In genomic region chr19:48321622-48322591, GRCh38 we compare ENCODE assay signal across 9 cellular contexts. TPM values are rescaled to one million over a fixed set of nuclear protein-coding genes. Genes with fewer than 3 reads are reported as not detected.
DNase-seq lines count a peak whose midpoint lies in the region; ATAC-seq, FAIRE-seq and TF ChIP-seq lines count a peak whose summit lies in the region.
"Had no signal": no experiment of that assay in that cellular context is flagged by ENCODE, and none has a peak within 500 bp of the region (broad histone marks: within the 10 kb centered on the region; RNA-seq: fewer than 3 reads in every experiment).

No MANE protein-coding gene starts in this region.

- no peak overlapping the region for H3K9ac ChIP-seq in HepG2 (ENCODE audit: insufficient read depth, low read depth, low read length)

- ATAC-seq in GM19395 (IDR thresholded peaks at IDR 0.05; ENCODE audit: unreplicated experiment) = peak; percentile 58
- ATAC-seq in HG03521 (IDR thresholded peaks at IDR 0.05; ENCODE audit: unreplicated experiment) = peak; percentile 73
- peak; percentile 18; the same call in 2 of the 3 replicates for ATAC-seq in HepG2

- peaks cover 0 to 3% (median 2%) of the 10 kb centered on the region in 3 donors for H3K27me3 Mint-ChIP-seq in CD14-positive monocyte (ENCODE audit: low read depth in 3 of 3)
- no peaks in the 10 kb centered on the region for H3K27me3 Mint-ChIP-seq in activated CD4-positive, alpha-beta T cell treated with anti-CD3 and anti-CD28 coated beads, Interleukin-2, amount 10 ng/mL, durations not matched to agents 7 days and 5 days

- H3K79me2 ChIP-seq in HepG2 (ENCODE audit: insufficient read depth, low read length) = no peaks in the 10 kb centered on the region

- peaks cover 53% of the 10 kb centered on the region for H3K4me1 Mint-ChIP-seq in CD14-positive monocyte
- peaks cover 61% of the 10 kb centered on the region for H3K4me1 Mint-ChIP-seq in activated CD4-positive, alpha-beta T cell treated with anti-CD3 and anti-CD28 coated beads, Interleukin-2, amount 10 ng/mL, durations not matched to agents 7 days and 5 days

- TF ChIP-seq EP300 in HepG2 (IDR thresholded peaks at IDR 0.05; ENCODE audit: low read depth in 2 of 2, low read length in 2 of 2) (no peak), HepG2 (CRISPR knock-in tag; IDR thresholded peaks at IDR 0.05; ENCODE audit: borderline replicate concordance) (no peak)

- H3K27ac ChIP-seq in HepG2 (ENCODE audit: extremely low read length, insufficient read depth, low read length) = no peak overlapping the region

- CTCF ChIA-PET in activated CD4-positive, alpha-beta T cell treated with anti-CD3 and anti-CD28 coated beads, Interleukin-2, amount 10 ng/mL, durations not matched to agents 7 days and 5 days (lab: Charles Lee) = interaction anchor here (0.5 to 5.8 kb wide), 8 partner anchors 12 to 348 kb away, joined by 3 to 83 read pairs (median 4); partner anchors contain the start of genes KDELR1, SYNGR4 and TMEM143
- CTCF ChIA-PET in HepG2 (lab: Yijun Ruan, JAX; ENCODE audit: low intra/inter-chr PET ratio, low total read pairs) = no interaction called here

- H3K36me3 ChIP-seq in HepG2 (replicated peaks in 1 of 2; ENCODE audit: control insufficient read depth in 1 of 2, insufficient read depth in 2 of 2, low read length in 2 of 2) = no peaks in the 10 kb centered on the region

- H3K36me3 Mint-ChIP-seq in CD14-positive monocyte = peaks cover 6 to 12% of the 10 kb centered on the region in 2 donors
- H3K36me3 Mint-ChIP-seq in activated CD4-positive, alpha-beta T cell treated with anti-CD3 and anti-CD28 coated beads, Interleukin-2, amount 10 ng/mL, durations not matched to agents 7 days and 5 days (ENCODE audit: low read depth) = peaks cover 31% of the 10 kb centered on the region

- H2AFZ ChIP-seq in HepG2 (ENCODE audit: low read length) = no peak overlapping the region

- TF ChIP-seq POLR2A in HepG2 (IDR thresholded peaks at IDR 0.05; ENCODE audit: insufficient read depth in 1 of 2, low read depth in 2 of 2, low read length in 2 of 2) = no peak

- no peaks in the 10 kb centered on the region for H3K27me3 ChIP-seq in HepG2 (ENCODE audit: control insufficient read depth in 1 of 2, insufficient read depth in 2 of 2, low read length in 2 of 2)

- peak overlapping the region; percentile 99 to 100 (median 99) for H3K27ac Mint-ChIP-seq in CD14-positive monocyte
- H3K27ac Mint-ChIP-seq in activated CD4-positive, alpha-beta T cell treated with anti-CD3 and anti-CD28 coated beads, Interleukin-2, amount 10 ng/mL, durations not matched to agents 7 days and 5 days = peak overlapping the region; percentile 98

- H3K4me1 ChIP-seq in HepG2 (ENCODE audit: insufficient read depth, low read length) = peaks cover 63% of the 10 kb centered on the region

- DNase-seq in CD14-positive monocyte (ENCODE audit: low spot score) (peak; percentile 99), NCI-H526 treated with DMSO at 0.1 percent for 48 hours (lab: John Stamatoyannopoulos, UW) (peak; percentile 90), dedifferentiated amniotic fluid mesenchymal stem cell (ENCODE audit: extremely low spot score) (peak; percentile 98), HepG2 (ENCODE audit: low spot score) (peak; percentile 21)
- peak; percentile 99 for DNase-seq in activated CD4-positive, alpha-beta T cell treated with anti-CD3 and anti-CD28 coated beads, Interleukin-2, amount 10 ng/mL, durations not matched to agents 7 days and 5 days
- DNase-seq in stimulated activated CD4-positive, alpha-beta T cell treated with anti-CD3 and anti-CD28 coated beads, Interleukin-2, amount 100 ng/mL, for 4 hours (ENCODE audit: low read depth) = peak; percentile 98

- TF ChIP-seq CTCF in CD14-positive monocyte (IDR thresholded peaks at IDR 0.05) = no peak
- 0 out of 2 replicates have a peak, but pooled peaks have one; percentile 4 for TF ChIP-seq CTCF in HepG2 (CRISPR knock-in tag; IDR thresholded peaks at IDR 0.05)

- no peak for FAIRE-seq in HepG2 (lab: Jason Lieb, UNC)
- FAIRE-seq: islet of Langerhans had no signal

- in situ Hi-C loops in HepG2 (cut with HindIII; ENCODE audit: extremely low pct_ligation_motif_present, low pct_unique_long_range_greater_than_20kb) = no loop called here

- intact Hi-C loops in CD14-positive monocyte (cut with micrococcal nuclease) = loop anchor here (1.0 to 10.0 kb wide), 6 partner anchors 7 to 673 kb away; partner anchors contain the start of genes CARD8 (in 1 of the 2), DBP (in 1 of the 2), GYS1 (in 1 of the 2) and PPP1R15A (in 1 of the 2)
- intact Hi-C loops in HepG2 (cut with micrococcal nuclease; ENCODE audit: unreplicated experiment) = loop anchor here (2.0 to 5.0 kb wide), 2 partner anchors 27 to 70 kb away; partner anchors contain the start of genes GRIN2D and KDELR1

- peak overlapping the region; percentile 89 to 93 for H3K4me3 Mint-ChIP-seq in CD14-positive monocyte
- H3K4me3 Mint-ChIP-seq in activated CD4-positive, alpha-beta T cell treated with anti-CD3 and anti-CD28 coated beads, Interleukin-2, amount 10 ng/mL, durations not matched to agents 7 days and 5 days = peak overlapping the region; percentile 87

- WGBS in HepG2 (ENCODE audit: low lambda C conversion rate) = 73% methylated on average over 40 of the region's 63 CpGs

- no peaks in the 10 kb centered on the region for H4K20me1 ChIP-seq in HepG2 (ENCODE audit: insufficient read depth, low read length)

- H3K9me3 ChIP-seq in HepG2 (ENCODE audit: low read length) = no peaks in the 10 kb centered on the region

- 0 out of 2 replicates have a peak overlapping the region, but pooled peaks have one; percentile 20 for H3K4me2 ChIP-seq in HepG2 (ENCODE audit: low read depth, low read length)

- H3K9me3 Mint-ChIP-seq in CD14-positive monocyte = peaks cover 0 to 8% (median 0%) of the 10 kb centered on the region in 7 donors
- no peaks in the 10 kb centered on the region for H3K9me3 Mint-ChIP-seq in activated CD4-positive, alpha-beta T cell treated with anti-CD3 and anti-CD28 coated beads, Interleukin-2, amount 10 ng/mL, durations not matched to agents 7 days and 5 days

- BruUV-seq in HepG2 (replicated peaks; lab: Mats Ljungman, UMichigan) = no TSS peak

- POLR2A ChIA-PET in activated CD4-positive, alpha-beta T cell treated with anti-CD3 and anti-CD28 coated beads, Interleukin-2, amount 10 ng/mL, durations not matched to agents 7 days and 5 days (lab: Charles Lee) = interaction anchor here (0.6 to 1.8 kb wide), 3 partner anchors 11 to 72 kb away, joined by 4 to 21 read pairs (median 5); partner anchors contain the start of genes SYNGR4 and TMEM143
- POLR2A ChIA-PET in HepG2 (lab: Yijun Ruan, JAX) = interaction anchor here (1.1 kb wide), 1 partner anchor 42 kb away, joined by 3 read pairs; the partner anchor contains the start of genes SYNGR4 and TMEM143

- no peak overlapping the region for H3K4me3 ChIP-seq in HepG2 (replicated peaks in 1 of 3; ENCODE audit: insufficient read depth in 1 of 3, low read depth in 2 of 3, low read length in 3 of 3)

- TF ChIP-seq RAD21 in HepG2 (CRISPR knock-in tag; IDR thresholded peaks at IDR 0.05) = no peak

RNA-seq across cellular contexts. Expression of gene EMP3, which starts 3.4 kb away (rescaled TPM):
- polyA plus RNA-seq in CD14-positive monocyte (1,000 to 10,000 TPM in 1 of 2 donors, 100 to 1,000 TPM in 1; 996 to 1,036 TPM), HepG2 (2011; rRNA removed) (7.8 and 9.4 TPM in 2 replicates)
- 100 to 1,000 TPM; 444 to 544 TPM for total RNA-seq in activated CD4-positive, alpha-beta T cell treated with anti-CD3 and anti-CD28 coated beads, Interleukin-2, amount 10 ng/mL, durations not matched to agents 7 days and 5 days
- total RNA-seq in HepG2 (2016; rRNA removed; fragmentation: Illumina TruSeq; extraction: Trizol) = 1.6 and 2.2 TPM in 2 replicates
- total RNA-seq in HepG2 (2016; cell fraction: cytosol; rRNA removed; fragmentation: Illumina TruSeq; extraction: Trizol; ENCODE audit: low read depth) = 2.2 and 3.4 TPM in 2 replicates
- 2.7 and 3.2 TPM in 2 replicates for total RNA-seq in HepG2 (2016; cell fraction: insoluble cytoplasmic fraction; rRNA removed; fragmentation: Illumina TruSeq; extraction: Trizol)
- 0.96 and 1.1 TPM in 2 replicates for total RNA-seq in HepG2 (2016; cell fraction: membrane; rRNA removed; fragmentation: Illumina TruSeq; extraction: Trizol)
- total RNA-seq in HepG2 (2016; cell fraction: nucleus; rRNA removed; fragmentation: Illumina TruSeq; extraction: Trizol) = 3.0 and 4.7 TPM in 2 replicates
- polyA plus RNA-seq in HepG2 (2011; cell fraction: cytosol; rRNA removed) = 10.0 and 10.8 TPM in 2 replicates
- polyA plus RNA-seq in HepG2 (2011; cell fraction: nucleus; rRNA removed) = 3.4 and 3.5 TPM in 2 replicates
- 4.8 and 7.1 TPM in 2 replicates for polyA plus RNA-seq in HepG2 (2012)
- 4.6 and 4.7 TPM in 2 replicates for polyA plus RNA-seq in HepG2 (2016; cell fraction: cytosol; fragmentation: Illumina TruSeq; extraction: Trizol; ENCODE audit: low read depth)
- 1.7 and 2.4 TPM in 2 replicates for polyA plus RNA-seq in HepG2 (2016; cell fraction: insoluble cytoplasmic fraction; fragmentation: Illumina TruSeq; extraction: Trizol; ENCODE audit: low read depth)
- 3.2 and 3.6 TPM in 2 replicates for polyA plus RNA-seq in HepG2 (2016; cell fraction: membrane; fragmentation: Illumina TruSeq; extraction: Trizol; ENCODE audit: low read depth)
- polyA plus RNA-seq in HepG2 (2016; cell fraction: nucleus; fragmentation: Illumina TruSeq; extraction: Trizol; ENCODE audit: insufficient read depth, low read depth) = 7.0 TPM in 2 replicates
- 11.4 and 319 TPM in 2 replicates for polyA minus RNA-seq in HepG2 (2011; rRNA and poly(A)+ RNA removed; ENCODE audit: low replicate concordance)
- polyA minus RNA-seq in HepG2 (2011; cell fraction: cytosol; rRNA and poly(A)+ RNA removed) = 2.8 and 3.1 TPM in 2 replicates
- 2.0 and 4.0 TPM in 2 replicates for polyA minus RNA-seq in HepG2 (2011; cell fraction: nucleus; rRNA and poly(A)+ RNA removed)

RNA-seq across cellular contexts. Expression of gene TMEM143, which starts 41.8 kb away (rescaled TPM):
- polyA plus RNA-seq in CD14-positive monocyte (1 to 10 TPM; 1.7 to 2.1 TPM), HepG2 (2011; rRNA removed) (10.8 and 11.3 TPM in 2 replicates)
- 10 to 100 TPM; 19.0 to 21.7 TPM for total RNA-seq in activated CD4-positive, alpha-beta T cell treated with anti-CD3 and anti-CD28 coated beads, Interleukin-2, amount 10 ng/mL, durations not matched to agents 7 days and 5 days
- total RNA-seq in HepG2 (2016; rRNA removed; fragmentation: Illumina TruSeq; extraction: Trizol) = 4.7 and 7.7 TPM in 2 replicates
- total RNA-seq in HepG2 (2016; cell fraction: cytosol; rRNA removed; fragmentation: Illumina TruSeq; extraction: Trizol; ENCODE audit: low read depth) = 6.3 and 6.6 TPM in 2 replicates
- 5.2 and 7.2 TPM in 2 replicates for total RNA-seq in HepG2 (2016; cell fraction: insoluble cytoplasmic fraction; rRNA removed; fragmentation: Illumina TruSeq; extraction: Trizol)
- 8.4 and 8.9 TPM in 2 replicates for total RNA-seq in HepG2 (2016; cell fraction: membrane; rRNA removed; fragmentation: Illumina TruSeq; extraction: Trizol)
- total RNA-seq in HepG2 (2016; cell fraction: nucleus; rRNA removed; fragmentation: Illumina TruSeq; extraction: Trizol) = 12.3 and 12.5 TPM in 2 replicates
- 4.8 and 6.8 TPM in 2 replicates for polyA plus RNA-seq in HepG2 (2011; cell fraction: cytosol; rRNA removed)
- polyA plus RNA-seq in HepG2 (2011; cell fraction: nucleus; rRNA removed) = 44.7 and 61.9 TPM in 2 replicates
- 6.3 and 8.2 TPM in 2 replicates for polyA plus RNA-seq in HepG2 (2012)
- 5.4 and 9.0 TPM in 2 replicates for polyA plus RNA-seq in HepG2 (2016; cell fraction: cytosol; fragmentation: Illumina TruSeq; extraction: Trizol; ENCODE audit: low read depth)
- 7.0 and 9.4 TPM in 2 replicates for polyA plus RNA-seq in HepG2 (2016; cell fraction: insoluble cytoplasmic fraction; fragmentation: Illumina TruSeq; extraction: Trizol; ENCODE audit: low read depth)
- polyA plus RNA-seq in HepG2 (2016; cell fraction: membrane; fragmentation: Illumina TruSeq; extraction: Trizol; ENCODE audit: low read depth) = 8.9 and 11.6 TPM in 2 replicates
- polyA plus RNA-seq in HepG2 (2016; cell fraction: nucleus; fragmentation: Illumina TruSeq; extraction: Trizol; ENCODE audit: insufficient read depth, low read depth) = 30.1 and 34.3 TPM in 2 replicates
- 13.7 and 18.8 TPM in 2 replicates for polyA minus RNA-seq in HepG2 (2011; rRNA and poly(A)+ RNA removed; ENCODE audit: low replicate concordance)
- 10.2 and 11.4 TPM in 2 replicates for polyA minus RNA-seq in HepG2 (2011; cell fraction: cytosol; rRNA and poly(A)+ RNA removed)
- polyA minus RNA-seq in HepG2 (2011; cell fraction: nucleus; rRNA and poly(A)+ RNA removed) = 10.4 and 12.7 TPM in 2 replicates

RNA-seq across cellular contexts. Expression of gene SYNGR4, which starts 42.3 kb away (rescaled TPM):
- polyA plus RNA-seq in CD14-positive monocyte (not detected), HepG2 (2011; rRNA removed) (not detected in 2 replicates)
- not detected for total RNA-seq in activated CD4-positive, alpha-beta T cell treated with anti-CD3 and anti-CD28 coated beads, Interleukin-2, amount 10 ng/mL, durations not matched to agents 7 days and 5 days
- total RNA-seq in HepG2 (2016; rRNA removed; fragmentation: Illumina TruSeq; extraction: Trizol) = not detected in 2 replicates
- total RNA-seq in HepG2 (2016; cell fraction: cytosol; rRNA removed; fragmentation: Illumina TruSeq; extraction: Trizol; ENCODE audit: low read depth) = not detected in 2 replicates
- total RNA-seq in HepG2 (2016; cell fraction: insoluble cytoplasmic fraction; rRNA removed; fragmentation: Illumina TruSeq; extraction: Trizol) = not detected in 2 replicates
- not detected in 2 replicates for total RNA-seq in HepG2 (2016; cell fraction: membrane; rRNA removed; fragmentation: Illumina TruSeq; extraction: Trizol)
- not detected in 2 replicates for total RNA-seq in HepG2 (2016; cell fraction: nucleus; rRNA removed; fragmentation: Illumina TruSeq; extraction: Trizol)
- polyA plus RNA-seq in HepG2 (2011; cell fraction: cytosol; rRNA removed) = not detected in 2 replicates
- not detected in 2 replicates for polyA plus RNA-seq in HepG2 (2011; cell fraction: nucleus; rRNA removed)
- polyA plus RNA-seq in HepG2 (2012) = not detected in 2 replicates
- not detected in 2 replicates for polyA plus RNA-seq in HepG2 (2016; cell fraction: cytosol; fragmentation: Illumina TruSeq; extraction: Trizol; ENCODE audit: low read depth)
- not detected in 2 replicates for polyA plus RNA-seq in HepG2 (2016; cell fraction: insoluble cytoplasmic fraction; fragmentation: Illumina TruSeq; extraction: Trizol; ENCODE audit: low read depth)
- not detected in 2 replicates for polyA plus RNA-seq in HepG2 (2016; cell fraction: membrane; fragmentation: Illumina TruSeq; extraction: Trizol; ENCODE audit: low read depth)
- not detected in 2 replicates for polyA plus RNA-seq in HepG2 (2016; cell fraction: nucleus; fragmentation: Illumina TruSeq; extraction: Trizol; ENCODE audit: insufficient read depth, low read depth)
- polyA minus RNA-seq in HepG2 (2011; rRNA and poly(A)+ RNA removed; ENCODE audit: low replicate concordance) = 1.4 TPM in 1 of 2 replicates, not detected in the other
- not detected in 2 replicates for polyA minus RNA-seq in HepG2 (2011; cell fraction: cytosol; rRNA and poly(A)+ RNA removed)
- not detected in 2 replicates for polyA minus RNA-seq in HepG2 (2011; cell fraction: nucleus; rRNA and poly(A)+ RNA removed)

RNA-seq across cellular contexts. Expression of gene ZNF114, which starts 52.0 kb away (rescaled TPM):
- polyA plus RNA-seq in CD14-positive monocyte = not detected
- total RNA-seq in activated CD4-positive, alpha-beta T cell treated with anti-CD3 and anti-CD28 coated beads, Interleukin-2, amount 10 ng/mL, durations not matched to agents 7 days and 5 days = not detected
- 13.3 and 18.0 TPM in 2 replicates for total RNA-seq in HepG2 (2016; rRNA removed; fragmentation: Illumina TruSeq; extraction: Trizol)
- total RNA-seq in HepG2 (2016; cell fraction: cytosol; rRNA removed; fragmentation: Illumina TruSeq; extraction: Trizol; ENCODE audit: low read depth) = 4.1 and 5.6 TPM in 2 replicates
- total RNA-seq in HepG2 (2016; cell fraction: insoluble cytoplasmic fraction; rRNA removed; fragmentation: Illumina TruSeq; extraction: Trizol) = 13.4 and 17.1 TPM in 2 replicates
- total RNA-seq in HepG2 (2016; cell fraction: membrane; rRNA removed; fragmentation: Illumina TruSeq; extraction: Trizol) = 9.9 and 12.6 TPM in 2 replicates
- 7.2 and 8.3 TPM in 2 replicates for total RNA-seq in HepG2 (2016; cell fraction: nucleus; rRNA removed; fragmentation: Illumina TruSeq; extraction: Trizol)
- 2.1 and 3.4 TPM in 2 replicates for polyA plus RNA-seq in HepG2 (2011; rRNA removed)
- 2.4 and 3.1 TPM in 2 replicates for polyA plus RNA-seq in HepG2 (2011; cell fraction: cytosol; rRNA removed)
- polyA plus RNA-seq in HepG2 (2011; cell fraction: nucleus; rRNA removed) = 1.5 and 2.4 TPM in 2 replicates
- 1.7 TPM in 2 replicates for polyA plus RNA-seq in HepG2 (2012)
- polyA plus RNA-seq in HepG2 (2016; cell fraction: cytosol; fragmentation: Illumina TruSeq; extraction: Trizol; ENCODE audit: low read depth) = 0.91 and 1.1 TPM in 2 replicates
- polyA plus RNA-seq in HepG2 (2016; cell fraction: insoluble cytoplasmic fraction; fragmentation: Illumina TruSeq; extraction: Trizol; ENCODE audit: low read depth) = 11.6 and 12.0 TPM in 2 replicates
- 2.7 and 3.7 TPM in 2 replicates for polyA plus RNA-seq in HepG2 (2016; cell fraction: membrane; fragmentation: Illumina TruSeq; extraction: Trizol; ENCODE audit: low read depth)
- polyA plus RNA-seq in HepG2 (2016; cell fraction: nucleus; fragmentation: Illumina TruSeq; extraction: Trizol; ENCODE audit: insufficient read depth, low read depth) = 14.1 and 14.6 TPM in 2 replicates
- polyA minus RNA-seq in HepG2 (2011; rRNA and poly(A)+ RNA removed; ENCODE audit: low replicate concordance) = 4.2 and 4.6 TPM in 2 replicates
- 3.3 and 6.2 TPM in 2 replicates for polyA minus RNA-seq in HepG2 (2011; cell fraction: cytosol; rRNA and poly(A)+ RNA removed)
- 6.3 and 7.2 TPM in 2 replicates for polyA minus RNA-seq in HepG2 (2011; cell fraction: nucleus; rRNA and poly(A)+ RNA removed)

Comparison
In these comparisons a context has a peak if more than half of its experiments do, and no peak if none do; other contexts are left out.
1. DNase-seq: peak in every context shown above with its lines; median percentile 99 in CD14-positive monocyte; 99 in activated CD4-positive, alpha-beta T cell treated with anti-CD3 and anti-CD28 coated beads, Interleukin-2, amount 10 ng/mL, durations not matched to agents 7 days and 5 days; 98 in dedifferentiated amniotic fluid mesenchymal stem cell; 98 in stimulated activated CD4-positive, alpha-beta T cell treated with anti-CD3 and anti-CD28 coated beads, Interleukin-2, amount 100 ng/mL, for 4 hours; 90 in NCI-H526 treated with DMSO at 0.1 percent for 48 hours; 21 in HepG2.
2. ATAC-seq: peak in every context shown above with its lines; median percentile 73 in HG03521; 58 in GM19395; 18 in HepG2.
3. RNA of gene EMP3, which starts 3.4 kb away (total RNA-seq): 444 to 544 TPM in activated CD4-positive, alpha-beta T cell treated with anti-CD3 and anti-CD28 coated beads, Interleukin-2, amount 10 ng/mL, durations not matched to agents 7 days and 5 days; 0.96 to 4.7 TPM in HepG2; every median in the first group is over 10 times any median in the second.